24 cellular contexts compared by ENCODE assay signal in the genomic region with DNA sequence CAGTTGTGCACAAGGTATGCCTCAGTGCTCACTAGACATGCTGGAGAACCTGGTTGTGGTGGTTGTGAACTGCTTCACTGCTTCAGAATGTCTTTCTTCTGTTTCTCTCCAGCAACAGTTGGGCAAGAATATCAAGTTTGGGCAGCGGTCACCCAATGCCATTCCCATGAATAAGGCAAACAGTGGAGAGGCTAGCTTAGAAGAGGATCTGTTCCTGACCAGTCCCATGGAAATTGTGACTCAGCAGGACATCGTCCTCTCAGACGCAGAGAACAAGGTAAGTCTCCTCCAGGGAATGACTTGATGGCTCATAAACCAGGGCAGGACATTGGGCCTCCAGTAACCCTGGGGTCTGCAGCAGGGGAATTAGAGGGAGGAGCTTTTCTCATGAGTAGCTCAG.
DNase-seq lines count a peak whose midpoint lies in the region; ATAC-seq, FAIRE-seq and TF ChIP-seq lines count a peak whose summit lies in the region.
"Had no signal": no experiment of that assay in that cellular context is flagged by ENCODE, and none has a peak within 500 bp of the region (broad histone marks: within the 10 kb centered on the region; RNA-seq: fewer than 3 reads in every experiment).

No MANE protein-coding gene starts in this region.

- H4K8ac ChIP-seq in mesenchymal stem cell (ENCODE audit: low read length) = no peak overlapping the region

- intact Hi-C loops in PC-3 (cut with micrococcal nuclease) = no loop called here

- no TSS peak for BruUV-seq in PC-3 (replicated peaks; lab: Mats Ljungman, UMichigan)

- H3K18ac ChIP-seq in mesenchymal stem cell (ENCODE audit: low read depth in 1 of 2, low read length in 2 of 2) = no peak overlapping the region

- H3K14ac ChIP-seq in mesenchymal stem cell (ENCODE audit: low read length in 2 of 2) = no peak overlapping the region

- no peaks in the 10 kb centered on the region for H3F3A ChIP-seq in PC-3 (ENCODE audit: low read length, unreplicated experiment)

- H3K9me3 ChIP-seq in PC-3 (ENCODE audit: low read length) = no peaks in the 10 kb centered on the region
- no peaks in the 10 kb centered on the region for H3K9me3 ChIP-seq in mesenchymal stem cell (ENCODE audit: control insufficient read depth, low read length)
- H3K9me3 ChIP-seq: thoracic aorta had no signal

- no peaks in the 10 kb centered on the region for H4K20me1 ChIP-seq in PC-3 (ENCODE audit: low read length)

- POLR2A ChIA-PET in PC-3 (lab: Charles Lee; ENCODE audit: unreplicated experiment) = no interaction called here

- H3K23ac ChIP-seq in mesenchymal stem cell (ENCODE audit: low read length in 2 of 2) = no peak overlapping the region

- no peaks in the 10 kb centered on the region for H3K79me1 ChIP-seq in mesenchymal stem cell (replicated peaks; ENCODE audit: low read length, poor library complexity, severe bottlenecking)

- ATAC-seq in PC-3 (no peak), GM19328 (IDR thresholded peaks at IDR 0.05; ENCODE audit: unreplicated experiment) (no peak)
- ATAC-seq: activated T-cell treated with anti-CD3 and anti-CD28 coated beads, Interleukin-2, amount 50 U/mL, for 72 hours; natural killer cell; stimulated activated memory B cell treated with anti-CD40 and anti-IgM and Interleukin-4, amounts not matched to agents 10 μg/mL and 1 μg/mL and 100 μg/mL, for 72 hours had no signal

- no peak for FAIRE-seq in bronchial epithelial cell (lab: Jason Lieb, UNC)
- FAIRE-seq: D721Med, H1, islet of Langerhans had no signal

- TF ChIP-seq CTCF in PC-3 (conservative IDR thresholded peaks at IDR 0.05; ENCODE audit: low read depth, low read length) (no peak), bronchial epithelial cell (IDR thresholded peaks at IDR 0.05; ENCODE audit: insufficient read depth, low read length, severe bottlenecking) (no peak)

- no peak overlapping the region for H2BK5ac ChIP-seq in mesenchymal stem cell (ENCODE audit: low read depth, low read length, poor library complexity, severe bottlenecking)

- H3K9ac ChIP-seq in PC-3 (ENCODE audit: low read length) = no peak overlapping the region
- no peak overlapping the region for H3K9ac ChIP-seq in mesenchymal stem cell (ENCODE audit: low read length)

- no peaks in the 10 kb centered on the region for H3K4me1 ChIP-seq in PC-3 (ENCODE audit: insufficient read depth, low read length)
- peaks cover 27% of the 10 kb centered on the region for H3K4me1 ChIP-seq in mesenchymal stem cell (ENCODE audit: control insufficient read depth, insufficient read depth, low read depth, low read length)

- CTCF ChIA-PET in PC-3 (lab: Charles Lee) = no interaction called here

- no peak overlapping the region for H2BK120ac ChIP-seq in mesenchymal stem cell (ENCODE audit: low read depth, low read length)

- H3K4me2 ChIP-seq in PC-3 (ENCODE audit: low read length) = no peak overlapping the region
- H3K4me2 ChIP-seq in mesenchymal stem cell (ENCODE audit: low read length, poor library complexity, severe bottlenecking) = no peak overlapping the region

- no peak overlapping the region for H2BK12ac ChIP-seq in mesenchymal stem cell (ENCODE audit: low read length in 2 of 2)

- no peak overlapping the region for H4K91ac ChIP-seq in mesenchymal stem cell (ENCODE audit: low read length)

- H3K9me2 ChIP-seq in PC-3 (replicated peaks; ENCODE audit: low read length) = no peaks in the 10 kb centered on the region

- H3K36me3 ChIP-seq in PC-3 (ENCODE audit: low read depth, low read length) (no peaks in the 10 kb centered on the region), bronchial epithelial cell (ENCODE audit: control insufficient read depth, insufficient read depth, low read length) (no peaks in the 10 kb centered on the region), mesenchymal stem cell (ENCODE audit: control insufficient read depth in 1 of 2, insufficient read depth in 2 of 2, low read depth in 1 of 2, low read length in 2 of 2) (peaks cover 0 to 4% of the 10 kb centered on the region in 2 experiments)
- H3K36me3 ChIP-seq: thoracic aorta had no signal

- H3K27me3 ChIP-seq in PC-3 (ENCODE audit: low read length) = no peaks in the 10 kb centered on the region
- no peaks in the 10 kb centered on the region for H3K27me3 ChIP-seq in bronchial epithelial cell (ENCODE audit: control insufficient read depth, insufficient read depth, low read length)
- no peaks in the 10 kb centered on the region for H3K27me3 ChIP-seq in mesenchymal stem cell (ENCODE audit: control insufficient read depth in 1 of 2, insufficient read depth in 1 of 2, low read length in 2 of 2)

- no peak overlapping the region for H2AFZ ChIP-seq in PC-3 (ENCODE audit: low read length)
- H2AFZ ChIP-seq in mesenchymal stem cell (ENCODE audit: low read depth, low read length) = no peak overlapping the region

- DNase-seq in EL (peak; percentile 9), PC-3 (peak; percentile 55), bronchial epithelial cell (ENCODE audit: low read depth) (peak; percentile 81), mesenchymal stem cell (peak; percentile 29), NCI-H526 (lab: John Stamatoyannopoulos, UW) (no peak)
- DNase-seq in activated effector memory CD4-positive, alpha-beta T cell treated with Interleukin-2 at 50 U/mL for 16 hours = no peak
- no peak for DNase-seq in activated CD4-positive, alpha-beta T cell treated with anti-CD3 and anti-CD28 coated beads for 4 hours
- DNase-seq: activated T-cell treated with anti-CD3 and anti-CD28 coated beads, Interleukin-2, amount 50 U/mL, for 72 hours; C1 segment of cervical spinal cord; Karpas-422; natural killer cell; NCI-H1105; NCI-H2107; NCI-H510A; NK-92 treated with Interleukin-12 subunit alpha and Interleukin-12 subunit beta, amount 100 ng/mL, for 24 hours; posterior cingulate gyrus; stimulated activated CD4-positive, alpha-beta T cell treated with anti-CD3 and anti-CD28 coated beads, Interleukin-1b, Interleukin-23, amount 100 ng/mL, for 48 hours had no signal

- no peak overlapping the region for H3K4ac ChIP-seq in mesenchymal stem cell (ENCODE audit: low read depth in 1 of 2, low read length in 2 of 2)

- H3K79me2 ChIP-seq in PC-3 (ENCODE audit: low read length) = no peaks in the 10 kb centered on the region

- WGBS in mesenchymal stem cell = 72% methylated on average over 3 of the region's 3 CpGs

- H3K27ac ChIP-seq in PC-3 (ENCODE audit: low read length) (no peak overlapping the region), mesenchymal stem cell (ENCODE audit: low read length, poor library complexity, severe bottlenecking) (peak overlapping the region; percentile 64)
- H3K27ac ChIP-seq: coronary artery, thoracic aorta had no signal

- no peak overlapping the region for H3K4me3 ChIP-seq in PC-3 (ENCODE audit: low read length)
- no peak overlapping the region for H3K4me3 ChIP-seq in bronchial epithelial cell (ENCODE audit: low read depth, low read length)
- H3K4me3 ChIP-seq in mesenchymal stem cell (ENCODE audit: insufficient read depth in 1 of 2, low read depth in 1 of 2, low read length in 2 of 2) = no peak overlapping the region
- H3K4me3 ChIP-seq: coronary artery, thoracic aorta had no signal

- peak overlapping the region; percentile 71 for H2AK5ac ChIP-seq in mesenchymal stem cell (ENCODE audit: low read length, severe bottlenecking)

- no peak overlapping the region for H2BK15ac ChIP-seq in mesenchymal stem cell (ENCODE audit: low read depth, poor library complexity, severe bottlenecking)

Comparison
In these comparisons a context has a peak if more than half of its experiments do, and no peak if none do; other contexts are left out.
1. DNase-seq: peak in EL (single experiment), PC-3 (single experiment), bronchial epithelial cell (single experiment) and mesenchymal stem cell (single experiment); none in activated effector memory CD4-positive, alpha-beta T cell treated with Interleukin-2 at 50 U/mL for 16 hours (single experiment), NCI-H526 (0 of 2) and activated CD4-positive, alpha-beta T cell treated with anti-CD3 and anti-CD28 coated beads for 4 hours (0 of 2).